In the genomic region with DNA sequence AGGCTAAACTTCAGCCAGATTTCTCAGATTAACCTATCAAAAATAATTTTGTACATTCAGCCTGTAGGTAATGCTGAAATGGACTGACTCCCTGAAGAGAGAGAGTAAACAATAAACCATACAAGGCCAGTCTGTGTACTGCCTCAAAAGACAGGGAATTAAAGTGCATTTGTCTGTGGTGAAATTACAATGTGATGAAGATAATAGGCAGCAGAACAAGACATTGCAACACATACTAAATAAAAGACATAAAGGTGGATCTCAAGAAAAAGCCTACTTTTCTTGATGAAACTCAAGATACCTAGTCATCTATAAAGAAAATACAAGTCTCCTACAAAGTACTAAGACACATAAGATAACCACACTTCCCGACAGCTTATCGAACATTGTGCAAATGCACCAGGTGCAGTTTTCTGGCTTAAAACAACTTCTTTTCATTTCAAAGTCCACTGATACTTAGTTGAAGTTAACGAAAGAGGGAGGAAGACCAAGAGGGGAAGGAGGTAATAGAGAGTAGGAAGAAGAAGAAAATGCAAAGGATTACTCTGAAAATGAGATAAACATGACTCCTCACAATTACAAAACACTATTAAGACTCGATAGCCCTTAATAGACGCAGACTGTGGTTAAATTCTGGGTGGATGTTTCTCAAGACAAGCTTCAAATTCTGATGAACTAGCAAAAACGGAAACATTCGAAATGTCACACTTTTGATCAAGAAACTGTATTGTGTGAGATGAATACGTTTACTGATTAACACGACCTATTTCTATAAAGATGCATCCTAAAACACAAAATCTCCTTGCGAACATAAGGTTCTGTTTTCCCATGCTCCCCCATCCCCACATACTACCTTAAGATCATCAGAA, we compare ENCODE assay signal across 8 cellular contexts. TPM values are rescaled to one million over a fixed set of nuclear protein-coding genes. Genes with fewer than 3 reads are reported as not detected.
A peak's percentile ranks its signal among the peaks of the same experiment; 100 is the strongest.
DNase-seq lines count a peak whose midpoint lies in the region; ATAC-seq, FAIRE-seq and TF ChIP-seq lines count a peak whose summit lies in the region.

No MANE protein-coding gene starts in this region.

- H3K4me1 ChIP-seq in OCI-LY3 (ENCODE audit: low read length) (peaks cover 31% of the 10 kb centered on the region), duodenal mucosa (ENCODE audit: control insufficient read depth in 1 of 2, insufficient read depth in 2 of 2, low read length in 2 of 2) (peaks cover 32 to 51% of the 10 kb centered on the region in 2 donors), osteoblast (ENCODE audit: insufficient read depth, low read length) (peaks cover 45% of the 10 kb centered on the region)

- ATAC-seq in GM21367 (IDR thresholded peaks at IDR 0.05; ENCODE audit: unreplicated experiment) = no peak

- H3K79me2 ChIP-seq in OCI-LY3 (ENCODE audit: low read length) (peaks cover 71% of the 10 kb centered on the region), osteoblast (ENCODE audit: insufficient read depth, low read length) (peaks cover 68% of the 10 kb centered on the region)

- TF ChIP-seq CTCF in OCI-LY3 (IDR thresholded peaks at IDR 0.05; ENCODE audit: low read depth, low read length) (no peak), osteoblast (IDR thresholded peaks at IDR 0.05; ENCODE audit: extremely low read depth, low read depth, low read length) (no peak), D721Med (IDR thresholded peaks at IDR 0.05; ENCODE audit: insufficient read depth, missing control alignments) (no peak)

- no peak for FAIRE-seq in D721Med (lab: Jason Lieb, UNC)
- no peak for FAIRE-seq in HTR-8/SVneo (lab: Jason Lieb, UNC)

- H3K9me3 ChIP-seq in OCI-LY3 (ENCODE audit: insufficient read depth, low read length) (no peaks in the 10 kb centered on the region), duodenal mucosa (ENCODE audit: control insufficient read depth in 1 of 2, low read length in 2 of 2) (no peaks in the 10 kb centered on the region), osteoblast (ENCODE audit: low read depth, low read length) (no peaks in the 10 kb centered on the region)

- peak; percentile 11 for DNase-seq in ELR (ENCODE audit: low read depth)
- DNase-seq in osteoblast (ENCODE audit: insufficient read length, low spot score, missing footprints) = peak; percentile 37
- no peak for DNase-seq in D721Med (ENCODE audit: insufficient read length, low spot score)
- DNase-seq in mesenteric fat pad (ENCODE audit: low spot score) = no peak
- no peak for DNase-seq in HTR-8/SVneo (ENCODE audit: insufficient read length, low spot score)

- H3K9ac ChIP-seq in OCI-LY3 (ENCODE audit: low read length) (peak overlapping the region; percentile 91), duodenal mucosa (ENCODE audit: low read depth in 1 of 2, low read length in 2 of 2) (peak overlapping the region; percentile 84 to 88)

- no peak overlapping the region for H2AFZ ChIP-seq in OCI-LY3 (ENCODE audit: low read depth, low read length)
- no peak overlapping the region for H2AFZ ChIP-seq in osteoblast (ENCODE audit: low read length)

- H3K27me3 ChIP-seq in OCI-LY3 (ENCODE audit: low read depth, low read length) (no peaks in the 10 kb centered on the region), duodenal mucosa (ENCODE audit: control insufficient read depth in 1 of 2, insufficient read depth in 2 of 2, low read length in 2 of 2) (no peaks in the 10 kb centered on the region), osteoblast (ENCODE audit: insufficient read depth, low read length) (no peaks in the 10 kb centered on the region)

- H3K27ac ChIP-seq in OCI-LY3 (ENCODE audit: low read length) = peak overlapping the region; percentile 17; the same call in 1 of the 2 replicates
- no peak overlapping the region for H3K27ac ChIP-seq in duodenal mucosa (ENCODE audit: low read depth, low read length)
- H3K27ac ChIP-seq in osteoblast (ENCODE audit: low read depth, low read length) = peak overlapping the region; percentile 85

- H3K36me3 ChIP-seq in OCI-LY3 (replicated peaks; ENCODE audit: low read depth, low read length) = peaks cover 12% of the 10 kb centered on the region
- H3K36me3 ChIP-seq in duodenal mucosa (ENCODE audit: control insufficient read depth in 1 of 2, insufficient read depth in 2 of 2, low read length in 2 of 2) = peaks cover 4 to 5% of the 10 kb centered on the region in 2 donors
- H3K36me3 ChIP-seq in osteoblast (ENCODE audit: insufficient read depth, low read length) = peaks cover 11% of the 10 kb centered on the region

- H4K20me1 ChIP-seq in OCI-LY3 (ENCODE audit: insufficient read depth, low read length) = peaks cover 63% of the 10 kb centered on the region
- peaks cover 52% of the 10 kb centered on the region for H4K20me1 ChIP-seq in osteoblast (ENCODE audit: insufficient read depth, low read length)

- peak overlapping the region; percentile 98 for H3K4me3 ChIP-seq in OCI-LY3 (ENCODE audit: low read length)
- peak overlapping the region; percentile 91 to 96 for H3K4me3 ChIP-seq in duodenal mucosa (ENCODE audit: low read depth in 1 of 2, low read length in 2 of 2)
- peak overlapping the region; percentile 78 for H3K4me3 ChIP-seq in osteoblast (ENCODE audit: insufficient read depth, low read length)

- H3K4me2 ChIP-seq in OCI-LY3 (ENCODE audit: low read length) = peak overlapping the region; percentile 90
- peak overlapping the region; percentile 90 for H3K4me2 ChIP-seq in osteoblast (ENCODE audit: insufficient read depth, low read length)

RNA-seq across cellular contexts. Expression of a gene that starts 2.0 kb away (rescaled TPM):
- 69.5 and 70.6 TPM in 2 replicates for total RNA-seq in osteoblast
- total RNA-seq in mesenteric fat pad = 111 TPM

RNA-seq across cellular contexts. Expression of a gene that starts 27.6 kb away (rescaled TPM):
- 32.4 and 32.9 TPM in 2 replicates for total RNA-seq in osteoblast
- total RNA-seq in mesenteric fat pad = 18.8 TPM

Comparison
In these comparisons a context has a peak if more than half of its experiments do, and no peak if none do; other contexts are left out.
1. DNase-seq: peak in ELR (single experiment) and osteoblast (single experiment); none in D721Med (single experiment), mesenteric fat pad (single experiment) and HTR-8/SVneo (single experiment).
2. Peak in every context shown above with its lines, with median percentiles within 50 percentile points of each other: H3K4me3 ChIP-seq.